In the genomic region with DNA sequence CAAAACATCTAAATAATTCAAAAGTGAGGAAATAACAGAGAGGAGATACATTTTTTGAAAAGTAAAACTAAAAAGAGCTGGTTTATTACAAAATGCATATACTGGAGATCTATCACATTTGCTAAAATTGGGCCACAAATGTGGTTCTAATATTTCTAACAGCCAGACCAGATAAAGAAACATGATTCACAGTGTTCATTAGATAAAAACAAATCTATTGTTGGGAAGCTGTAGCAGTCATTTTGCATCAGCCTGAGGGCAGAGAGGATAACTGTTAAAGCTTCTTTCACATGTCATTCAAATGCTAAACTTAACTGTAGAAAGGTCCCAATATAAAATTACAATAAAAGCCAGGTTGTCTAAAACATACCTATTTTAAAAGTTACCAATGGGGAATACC, we compare ENCODE assay signal across 1 cellular context.
TF ChIP-seq lines count a peak whose summit lies in the region.

No MANE protein-coding gene starts in this region.

TF ChIP-seq in WTC11, 78 proteins besides CTCF, POLR2A, EP300 and RAD21 (continued from another document):
- no peak for TF ChIP-seq ARID4B (CRISPR knock-in tag; IDR thresholded peaks at IDR 0.05; ENCODE audit: borderline replicate concordance)
- TF ChIP-seq NR1H2 (CRISPR knock-in tag; IDR thresholded peaks at IDR 0.05), result no peak
- TF ChIP-seq TEAD1 (CRISPR knock-in tag; IDR thresholded peaks at IDR 0.05), result no peak
- TF ChIP-seq RORB (CRISPR knock-in tag; IDR thresholded peaks at IDR 0.05), result no peak
- TF ChIP-seq EMX1 (CRISPR knock-in tag; IDR thresholded peaks at IDR 0.05), result no peak
- no peak for TF ChIP-seq NFE2L1 (CRISPR knock-in tag; IDR thresholded peaks at IDR 0.05)
